20 cellular contexts compared by ENCODE assay signal in the genomic region with DNA sequence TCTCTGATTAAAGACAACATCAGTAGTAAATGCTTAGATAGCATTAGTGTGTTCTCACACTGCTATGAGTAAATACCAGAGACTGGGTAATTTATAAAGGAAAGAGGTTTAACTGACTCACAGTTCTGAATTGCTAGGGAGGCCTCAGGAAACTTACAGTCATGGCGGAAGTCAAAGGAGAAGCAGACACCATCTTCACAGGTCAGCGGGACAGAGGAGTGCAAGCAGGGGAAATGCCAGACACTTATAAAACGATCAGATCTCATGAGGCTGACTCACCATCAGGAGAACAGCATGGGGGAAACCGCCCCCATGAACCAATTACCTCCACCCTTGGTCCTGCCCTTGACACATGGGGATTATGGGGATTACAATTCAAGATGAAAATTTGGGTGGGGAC.
DNase-seq lines count a peak whose midpoint lies in the region; ATAC-seq lines count a peak whose summit lies in the region.
"Had no signal": no experiment of that assay in that cellular context is flagged by ENCODE, and none has a peak within 500 bp of the region (broad histone marks: within the 10 kb centered on the region; RNA-seq: fewer than 3 reads in every experiment).

No MANE protein-coding gene starts in this region.

- H3K9me3 Mint-ChIP-seq in stimulated activated effector memory CD8-positive, alpha-beta T cell treated with anti-CD3 and anti-CD28 coated beads, Interleukin-12 subunit alpha, Interleukin-12 subunit beta, amount 100 ng/mL, for 72 hours, result no peaks in the 10 kb centered on the region

- ATAC-seq in stimulated activated effector memory CD8-positive, alpha-beta T cell treated with anti-CD3 and anti-CD28 coated beads, Interleukin-12 subunit alpha, Interleukin-12 subunit beta, amount 100 ng/mL, for 72 hours, result peak; percentile 51
- no peak for ATAC-seq in GM19397 (IDR thresholded peaks at IDR 0.05; ENCODE audit: unreplicated experiment)

- H3K36me3 Mint-ChIP-seq in stimulated activated effector memory CD8-positive, alpha-beta T cell treated with anti-CD3 and anti-CD28 coated beads, Interleukin-12 subunit alpha, Interleukin-12 subunit beta, amount 100 ng/mL, for 72 hours, result no peaks in the 10 kb centered on the region
- H3K36me3 Mint-ChIP-seq: CD14-positive monocyte; CD4-positive, alpha-beta memory T cell; CD4-positive, CD25-positive, alpha-beta regulatory T cell; CD8-positive, alpha-beta memory T cell had no signal

- DNase-seq in NCI-H82 (lab: John Stamatoyannopoulos, UW) (peak; percentile 39), NCI-H82 treated with DMSO at 0.1 percent for 48 hours (lab: John Stamatoyannopoulos, UW; ENCODE audit: unreplicated experiment) (no peak), HT1080 (ENCODE audit: low read depth) (peak; percentile 58), glomerular visceral epithelial cell (ENCODE audit: extremely low spot score) (no peak)
- no peak for DNase-seq in stimulated activated effector memory CD8-positive, alpha-beta T cell treated with anti-CD3 and anti-CD28 coated beads, Interleukin-12 subunit alpha, Interleukin-12 subunit beta, amount 100 ng/mL, for 72 hours (ENCODE audit: low spot score in 2 of 2)
- DNase-seq: ACHN; BE2C; C1 segment of cervical spinal cord; CD4-positive, alpha-beta memory T cell; CD4-positive, CD25-positive, alpha-beta regulatory T cell; CD8-positive, alpha-beta memory T cell; COR-L47; DMS 273 treated with DMSO at 0.1 percent for 48 hours; DMS153; DMS53; DMS79; DND-41; GF-D8 had no signal

- H3K27ac Mint-ChIP-seq in stimulated activated effector memory CD8-positive, alpha-beta T cell treated with anti-CD3 and anti-CD28 coated beads, Interleukin-12 subunit alpha, Interleukin-12 subunit beta, amount 100 ng/mL, for 72 hours, result no peak overlapping the region
- H3K27ac Mint-ChIP-seq: CD14-positive monocyte; CD4-positive, alpha-beta memory T cell; CD4-positive, CD25-positive, alpha-beta regulatory T cell; CD8-positive, alpha-beta memory T cell had no signal

- no peaks in the 10 kb centered on the region for H3K4me1 Mint-ChIP-seq in stimulated activated effector memory CD8-positive, alpha-beta T cell treated with anti-CD3 and anti-CD28 coated beads, Interleukin-12 subunit alpha, Interleukin-12 subunit beta, amount 100 ng/mL, for 72 hours
- H3K4me1 Mint-ChIP-seq: CD14-positive monocyte; CD4-positive, alpha-beta memory T cell; CD4-positive, CD25-positive, alpha-beta regulatory T cell; CD8-positive, alpha-beta memory T cell had no signal

- no peak overlapping the region for H3K4me3 Mint-ChIP-seq in stimulated activated effector memory CD8-positive, alpha-beta T cell treated with anti-CD3 and anti-CD28 coated beads, Interleukin-12 subunit alpha, Interleukin-12 subunit beta, amount 100 ng/mL, for 72 hours
- H3K4me3 Mint-ChIP-seq: CD14-positive monocyte; CD4-positive, alpha-beta memory T cell; CD4-positive, CD25-positive, alpha-beta regulatory T cell; CD8-positive, alpha-beta memory T cell had no signal

Comparison
In these comparisons a context has a peak if more than half of its experiments do, and no peak if none do; other contexts are left out.
1. DNase-seq: peak in NCI-H82 (single experiment) and HT1080 (single experiment); none in NCI-H82 treated with DMSO at 0.1 percent for 48 hours (single experiment), stimulated activated effector memory CD8-positive, alpha-beta T cell treated with anti-CD3 and anti-CD28 coated beads, Interleukin-12 subunit alpha, Interleukin-12 subunit beta, amount 100 ng/mL, for 72 hours (0 of 2) and glomerular visceral epithelial cell (single experiment).